In the genomic region with DNA sequence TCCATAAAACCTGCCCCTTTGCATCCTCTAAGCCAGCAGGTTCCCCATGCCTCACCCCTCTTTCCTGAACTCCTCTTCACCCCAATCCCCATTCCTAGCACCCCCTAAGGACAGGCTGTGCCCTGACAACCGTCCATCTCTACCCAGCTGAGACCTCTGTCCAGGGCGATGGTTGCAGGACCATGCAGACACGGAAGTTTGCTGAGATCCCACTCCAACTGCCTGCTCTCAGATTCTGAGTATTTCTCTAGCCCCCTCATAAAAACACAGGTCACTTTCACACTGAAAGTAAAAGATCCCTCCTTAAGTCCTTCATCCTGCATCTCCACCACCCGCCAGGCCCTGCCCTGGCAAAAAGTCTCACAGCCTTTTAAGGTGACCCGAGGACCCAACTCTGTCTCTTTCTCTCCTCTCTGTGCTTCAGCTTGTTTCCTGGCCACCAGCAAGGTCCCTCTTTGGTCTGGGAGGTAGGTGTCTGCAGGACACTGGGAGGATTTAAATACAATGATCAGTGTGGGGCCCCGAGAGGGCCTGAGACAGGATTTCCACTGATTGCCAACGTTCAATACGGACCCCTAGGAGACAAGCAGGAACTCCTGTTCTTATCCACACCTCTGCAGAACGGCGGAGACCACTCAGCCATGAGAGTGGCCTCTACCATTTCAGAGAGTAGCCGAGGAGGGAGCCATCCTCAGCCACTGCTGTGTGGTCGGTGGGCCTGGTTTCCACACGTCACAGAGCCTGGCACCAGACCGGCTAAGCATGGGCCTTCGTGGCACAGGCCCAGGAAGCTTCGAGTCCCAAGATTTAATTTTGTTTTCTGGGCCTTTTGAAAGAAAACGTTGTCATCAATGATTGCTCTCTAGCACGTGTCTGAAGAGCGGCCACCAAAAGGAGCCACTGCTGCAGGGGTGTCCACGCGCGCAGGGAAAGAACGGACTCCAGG, we compare ENCODE assay signal across 1 cellular context.
TF ChIP-seq lines count a peak whose summit lies in the region.

No MANE protein-coding gene starts in this region.

TF ChIP-seq in HepG2, 621 proteins besides CTCF, POLR2A, EP300 and RAD21:
- TF ChIP-seq, protein P1, sequence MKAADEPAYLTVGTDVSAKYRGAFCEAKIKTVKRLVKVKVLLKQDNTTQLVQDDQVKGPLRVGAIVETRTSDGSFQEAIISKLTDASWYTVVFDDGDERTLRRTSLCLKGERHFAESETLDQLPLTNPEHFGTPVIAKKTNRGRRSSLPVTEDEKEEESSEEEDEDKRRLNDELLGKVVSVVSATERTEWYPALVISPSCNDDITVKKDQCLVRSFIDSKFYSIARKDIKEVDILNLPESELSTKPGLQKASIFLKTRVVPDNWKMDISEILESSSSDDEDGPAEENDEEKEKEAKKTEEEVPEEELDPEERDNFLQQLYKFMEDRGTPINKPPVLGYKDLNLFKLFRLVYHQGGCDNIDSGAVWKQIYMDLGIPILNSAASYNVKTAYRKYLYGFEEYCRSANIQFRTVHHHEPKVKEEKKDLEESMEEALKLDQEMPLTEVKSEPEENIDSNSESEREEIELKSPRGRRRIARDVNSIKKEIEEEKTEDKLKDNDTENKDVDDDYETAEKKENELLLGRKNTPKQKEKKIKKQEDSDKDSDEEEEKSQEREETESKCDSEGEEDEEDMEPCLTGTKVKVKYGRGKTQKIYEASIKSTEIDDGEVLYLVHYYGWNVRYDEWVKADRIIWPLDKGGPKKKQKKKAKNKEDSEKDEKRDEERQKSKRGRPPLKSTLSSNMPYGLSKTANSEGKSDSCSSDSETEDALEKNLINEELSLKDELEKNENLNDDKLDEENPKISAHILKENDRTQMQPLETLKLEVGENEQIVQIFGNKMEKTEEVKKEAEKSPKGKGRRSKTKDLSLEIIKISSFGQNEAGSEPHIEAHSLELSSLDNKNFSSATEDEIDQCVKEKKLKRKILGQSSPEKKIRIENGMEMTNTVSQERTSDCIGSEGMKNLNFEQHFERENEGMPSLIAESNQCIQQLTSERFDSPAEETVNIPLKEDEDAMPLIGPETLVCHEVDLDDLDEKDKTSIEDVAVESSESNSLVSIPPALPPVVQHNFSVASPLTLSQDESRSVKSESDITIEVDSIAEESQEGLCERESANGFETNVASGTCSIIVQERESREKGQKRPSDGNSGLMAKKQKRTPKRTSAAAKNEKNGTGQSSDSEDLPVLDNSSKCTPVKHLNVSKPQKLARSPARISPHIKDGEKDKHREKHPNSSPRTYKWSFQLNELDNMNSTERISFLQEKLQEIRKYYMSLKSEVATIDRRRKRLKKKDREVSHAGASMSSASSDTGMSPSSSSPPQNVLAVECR (CRISPR knock-in tag; IDR thresholded peaks at IDR 0.05; ENCODE audit: borderline replicate concordance) = 0 out of 2 replicates have a peak, but pooled peaks have one; percentile 32
- no peak for TF ChIP-seq AGO1 (IDR thresholded peaks at IDR 0.05; ENCODE audit: low read depth, low read length, poor library complexity, severe bottlenecking)
- TF ChIP-seq U2AF1 (optimal IDR thresholded peaks at IDR 0.05; ENCODE audit: low read depth, low read length) = no peak
- TF ChIP-seq NAIF1 (CRISPR knock-in tag; IDR thresholded peaks at IDR 0.05; ENCODE audit: borderline replicate concordance) = no peak
